ENCODE assay signal across 10 cellular contexts in genomic region chr10:123148414-123149161, GRCh38. TPM values are rescaled to one million over a fixed set of nuclear protein-coding genes. Genes with fewer than 3 reads are reported as not detected.
DNase-seq lines count a peak whose midpoint lies in the region; ATAC-seq and TF ChIP-seq lines count a peak whose summit lies in the region.
"Had no signal": no experiment of that assay in that cellular context is flagged by ENCODE, and none has a peak within 500 bp of the region (broad histone marks: within the 10 kb centered on the region; RNA-seq: fewer than 3 reads in every experiment).

No MANE protein-coding gene starts in this region.

- peak overlapping the region; percentile 63 for H3K4me3 Mint-ChIP-seq in central memory CD8-positive, alpha-beta T cell
- peak overlapping the region; percentile 44 for H3K4me3 Mint-ChIP-seq in osteocyte (ENCODE audit: unreplicated experiment)

- no peaks in the 10 kb centered on the region for H3K9me3 Mint-ChIP-seq in central memory CD8-positive, alpha-beta T cell
- no peaks in the 10 kb centered on the region for H3K9me3 Mint-ChIP-seq in osteocyte (ENCODE audit: unreplicated experiment)

- H3K36me3 Mint-ChIP-seq in central memory CD8-positive, alpha-beta T cell (ENCODE audit: insufficient read depth), result peaks cover 10% of the 10 kb centered on the region
- no peaks in the 10 kb centered on the region for H3K36me3 Mint-ChIP-seq in osteocyte (ENCODE audit: unreplicated experiment)

- ATAC-seq in central memory CD8-positive, alpha-beta T cell (replicated peaks; ENCODE audit: extremely low read depth, poor library complexity, severe bottlenecking), result no peak
- no peak for ATAC-seq in GM18519 (IDR thresholded peaks at IDR 0.05; ENCODE audit: low FRiP score, unreplicated experiment)
- ATAC-seq: pancreas had no signal

- DNase-seq in NCI-H1092 treated with DMSO at 0.1 percent for 48 hours (lab: John Stamatoyannopoulos, UW) (peak; percentile 38), NCI-H1092 (lab: John Stamatoyannopoulos, UW) (no peak), M059J (ENCODE audit: low read depth) (peak; percentile 40), osteocyte (ENCODE audit: extremely low spot score, unreplicated experiment) (no peak), hypothalamus (lab: John Stamatoyannopoulos, UW) (no peak), ureter (ENCODE audit: low spot score) (no peak)
- DNase-seq in central memory CD8-positive, alpha-beta T cell (ENCODE audit: low spot score in 2 of 2), result no peak
- DNase-seq: IMR-90 had no signal

- peaks cover 39% of the 10 kb centered on the region for H3K4me1 Mint-ChIP-seq in central memory CD8-positive, alpha-beta T cell
- peaks cover 25% of the 10 kb centered on the region for H3K4me1 Mint-ChIP-seq in osteocyte (ENCODE audit: unreplicated experiment)

- H3K27me3 Mint-ChIP-seq in central memory CD8-positive, alpha-beta T cell, result peaks cover 60% of the 10 kb centered on the region
- H3K27me3 Mint-ChIP-seq in osteocyte (ENCODE audit: unreplicated experiment), result peaks cover 70% of the 10 kb centered on the region

- H3K27ac Mint-ChIP-seq in central memory CD8-positive, alpha-beta T cell (ENCODE audit: low read depth), result no peak overlapping the region
- no peak overlapping the region for H3K27ac Mint-ChIP-seq in osteocyte (ENCODE audit: unreplicated experiment)

- no peak for TF ChIP-seq CTCF in osteocyte (IDR thresholded peaks at IDR 0.05)

RNA-seq across cellular contexts. Expression of gene HMX2, which starts 0.7 kb away (rescaled TPM):
- 0.07 and 0.96 TPM in 2 replicates for total RNA-seq in M059J (2014; rRNA removed; shearing (Covaris generic))
- not detected in 2 replicates for total RNA-seq in osteocyte
- not detected for total RNA-seq in ureter
- total RNA-seq: IMR-90 had no signal

RNA-seq across cellular contexts. Expression of gene BUB3, which starts 5.6 kb away (rescaled TPM):
- 256 and 276 TPM in 2 replicates for total RNA-seq in M059J (2014; rRNA removed; shearing (Covaris generic))
- total RNA-seq in osteocyte (84.4 and 97.0 TPM in 2 replicates), ureter (72.5 TPM)

RNA-seq across cellular contexts. Expression of gene HMX3, which starts 12.8 kb away (rescaled TPM):
- not detected in 2 replicates for total RNA-seq in M059J (2014; rRNA removed; shearing (Covaris generic))
- total RNA-seq in osteocyte (not detected in 2 replicates), ureter (not detected)
- total RNA-seq: IMR-90 had no signal

Comparison
In these comparisons a context has a peak if more than half of its experiments do, and no peak if none do; other contexts are left out.
1. DNase-seq: peak in NCI-H1092 treated with DMSO at 0.1 percent for 48 hours (single experiment) and M059J (single experiment); none in NCI-H1092 (single experiment), central memory CD8-positive, alpha-beta T cell (0 of 2), osteocyte (single experiment), hypothalamus (0 of 51) and ureter (single experiment).